Comparison of ENCODE assay signal across 8 cellular contexts in genomic region chr2:203240491-203240890, GRCh38. TPM values are rescaled to one million over a fixed set of nuclear protein-coding genes. Genes with fewer than 3 reads are reported as not detected.
DNase-seq lines count a peak whose midpoint lies in the region; TF ChIP-seq lines count a peak whose summit lies in the region.

No MANE protein-coding gene starts in this region.

- H3K4me2 ChIP-seq in OCI-LY3 (ENCODE audit: low read length) = peak overlapping the region; percentile 70

- H3K79me2 ChIP-seq in OCI-LY3 (ENCODE audit: low read length) = peaks cover 34% of the 10 kb centered on the region

- no peak overlapping the region for H2AFZ ChIP-seq in OCI-LY3 (ENCODE audit: low read depth, low read length)

- TF ChIP-seq POLR2A in ovary (IDR thresholded peaks at IDR 0.05) (no peak), spleen (IDR thresholded peaks at IDR 0.05) (no peak)

- no peaks in the 10 kb centered on the region for H3K27me3 ChIP-seq in OCI-LY3 (ENCODE audit: low read depth, low read length)
- no peaks in the 10 kb centered on the region for H3K27me3 ChIP-seq in dorsolateral prefrontal cortex
- H3K27me3 ChIP-seq in ovary = no peaks in the 10 kb centered on the region
- H3K27me3 ChIP-seq in spleen (replicated peaks in 1 of 7) = no peaks in the 10 kb centered on the region

- H4K20me1 ChIP-seq in OCI-LY3 (ENCODE audit: insufficient read depth, low read length) = no peaks in the 10 kb centered on the region

- H3K36me3 ChIP-seq in OCI-LY3 (replicated peaks; ENCODE audit: low read depth, low read length) (no peaks in the 10 kb centered on the region), ovary (no peaks in the 10 kb centered on the region), spleen (peaks cover 0 to 37% (median 13%) of the 10 kb centered on the region in 6 donors)

- H3K4me1 ChIP-seq in OCI-LY3 (ENCODE audit: low read length) (peaks cover 14% of the 10 kb centered on the region), ovary (ENCODE audit: insufficient read depth) (peaks cover 10% of the 10 kb centered on the region), spleen (peaks cover 12 to 50% (median 26%) of the 10 kb centered on the region in 6 donors)

- intact Hi-C loops in dorsolateral prefrontal cortex (cut with DNase I) (loop anchor here in 1 of 2 donors (10.0 kb wide), 1 partner anchor 204 kb away; no protein-coding TSS in a partner anchor), ovary (cut with DNase I) (no loop called here), spleen (cut with DNase I; ENCODE audit: low total_unique reads) (no loop called here)

- H3K27ac ChIP-seq in OCI-LY3 (ENCODE audit: low read length) (no peak overlapping the region), dorsolateral prefrontal cortex (peak overlapping the region in 16 of 59 donors; percentile 8 to 99 (median 97)), ovary (no peak overlapping the region), spleen (peak overlapping the region in 1 of 8 donors; percentile 98)

- TF ChIP-seq CTCF in OCI-LY3 (IDR thresholded peaks at IDR 0.05; ENCODE audit: low read depth, low read length) (no peak), dorsolateral prefrontal cortex (IDR thresholded peaks at IDR 0.05 in 54 of 56, conservative IDR thresholded peaks at IDR 0.05 in 2 of 56; ENCODE audit: low read depth in 1 of 56, partially characterized antibody in 56 of 56) (no peak), ovary (IDR thresholded peaks at IDR 0.05) (no peak), spleen (IDR thresholded peaks at IDR 0.05 in 8 of 11, conservative IDR thresholded peaks at IDR 0.05 in 3 of 11) (no peak)

- TF ChIP-seq EP300 in ovary (IDR thresholded peaks at IDR 0.05) = no peak

- WGBS in ovary, 3 donors = 42 to 71% (median 47%) methylated on average over 5 of the region's 5 CpGs
- WGBS in spleen, 5 donors = 73 to 80% (median 74%) methylated on average over 5 of the region's 5 CpGs

- peak overlapping the region; percentile 86; the same call in 1 of the 2 replicates for H3K4me3 ChIP-seq in OCI-LY3 (ENCODE audit: low read length)
- H3K4me3 ChIP-seq in dorsolateral prefrontal cortex = peak overlapping the region in 48 of 59 donors; percentile 67 to 98 (median 88)
- peak overlapping the region; percentile 89 for H3K4me3 ChIP-seq in ovary
- peak overlapping the region in 1 of 8 donors; percentile 77 for H3K4me3 ChIP-seq in spleen

- no peak overlapping the region for H3K9ac ChIP-seq in OCI-LY3 (ENCODE audit: low read length)

- DNase-seq in NCI-H2227 (lab: John Stamatoyannopoulos, UW; ENCODE audit: unreplicated experiment) = peak; percentile 14
- DNase-seq in NCI-H2227 treated with DMSO at 0.1 percent for 48 hours (lab: John Stamatoyannopoulos, UW) = no peak
- DNase-seq in dorsolateral prefrontal cortex = no peak
- DNase-seq in ovary = no peak
- DNase-seq in kidney glomerular epithelial cell (lab: John Stamatoyannopoulos, UW) = no peak
- DNase-seq in spleen = no peak
- DNase-seq in DMS79 treated with DMSO at 0.1 percent for 48 hours (lab: John Stamatoyannopoulos, UW) = no peak

- H3K9me3 ChIP-seq in OCI-LY3 (ENCODE audit: insufficient read depth, low read length) (no peaks in the 10 kb centered on the region), ovary (no peaks in the 10 kb centered on the region), spleen (no peaks in the 10 kb centered on the region)

RNA-seq across cellular contexts. Expression of gene CYP20A1, which starts 1.7 kb away (rescaled TPM):
- total RNA-seq in dorsolateral prefrontal cortex (10 to 100 TPM in 103 of 120 experiments, 1 to 10 TPM in 17; 5.5 to 22.0 (median 12.8) TPM), ovary (10 to 100 TPM; 31.4 to 51.0 (median 37.9) TPM), spleen (10 to 100 TPM; 23.3 to 32.2 (median 28.1) TPM)
- polyA plus RNA-seq in ovary (10 to 100 TPM; 20.3 to 27.7 TPM), spleen (1 to 10 TPM; 6.5 to 9.7 (median 7.2) TPM)
